Comparison of ENCODE assay signal across 4 cellular contexts in genomic region chr7:103855671-103856070, GRCh38.
"Had no signal": no experiment of that assay in that cellular context is flagged by ENCODE, and none has a peak within 500 bp of the region (broad histone marks: within the 10 kb centered on the region; RNA-seq: fewer than 3 reads in every experiment).

No MANE protein-coding gene starts in this region.

- DNase-seq: H9, HCEC 1CT, KBM-7 had no signal

- H2AFZ ChIP-seq: GM23338 had no signal

- H3K4me3 ChIP-seq: GM23338 had no signal

- ATAC-seq: GM23338 had no signal

- H3K4me2 ChIP-seq: GM23338 had no signal
